Comparison of ENCODE assay signal across 1 cellular context in the genomic region with DNA sequence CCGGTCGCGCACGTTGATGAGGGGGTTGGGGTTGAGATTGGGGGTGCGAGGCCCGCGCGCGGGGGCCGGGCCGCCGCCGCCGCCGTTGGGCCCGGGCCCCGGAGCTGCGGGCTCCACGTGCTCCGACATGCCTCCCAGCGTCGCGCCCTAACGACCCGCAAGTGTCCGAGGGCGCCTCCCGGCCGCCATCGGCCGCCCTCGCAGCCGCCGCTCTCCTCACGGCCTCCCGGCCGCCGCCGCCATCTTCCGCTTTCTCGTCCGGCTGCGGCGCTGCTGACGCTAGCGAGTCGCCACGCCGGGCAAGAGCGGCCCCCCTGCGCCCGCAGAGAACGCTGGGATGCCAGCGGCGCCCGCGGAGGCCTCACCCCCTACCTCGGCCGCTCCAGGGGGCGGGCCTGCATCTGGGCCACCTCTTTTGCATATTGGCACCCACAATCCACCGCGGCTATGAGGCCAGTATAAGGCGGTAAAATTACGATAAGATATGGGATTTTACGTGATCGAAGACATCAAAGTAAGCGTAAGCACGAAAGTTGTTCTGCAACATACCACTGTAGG.
TF ChIP-seq lines count a peak whose summit lies in the region.

A gene (minus strand): TSS at position 256 of the 558 bp plus-strand sequence. CDS start 127 bp downstream, at position 129.

TF ChIP-seq in K562, 482 proteins besides CTCF, POLR2A, EP300 and RAD21 (continued from another document and continues in another):
- TF ChIP-seq, protein P1, sequence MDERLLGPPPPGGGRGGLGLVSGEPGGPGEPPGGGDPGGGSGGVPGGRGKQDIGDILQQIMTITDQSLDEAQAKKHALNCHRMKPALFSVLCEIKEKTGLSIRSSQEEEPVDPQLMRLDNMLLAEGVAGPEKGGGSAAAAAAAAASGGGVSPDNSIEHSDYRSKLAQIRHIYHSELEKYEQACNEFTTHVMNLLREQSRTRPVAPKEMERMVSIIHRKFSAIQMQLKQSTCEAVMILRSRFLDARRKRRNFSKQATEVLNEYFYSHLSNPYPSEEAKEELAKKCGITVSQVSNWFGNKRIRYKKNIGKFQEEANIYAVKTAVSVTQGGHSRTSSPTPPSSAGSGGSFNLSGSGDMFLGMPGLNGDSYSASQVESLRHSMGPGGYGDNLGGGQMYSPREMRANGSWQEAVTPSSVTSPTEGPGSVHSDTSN (CRISPR knock-in tag; IDR thresholded peaks at IDR 0.05; ENCODE audit: low read depth), result no peak
- TF ChIP-seq, protein P1 (tag; conservative IDR thresholded peaks at IDR 0.05; ENCODE audit: low read depth), result no peak
- TF ChIP-seq GABPB2 (CRISPR knock-in tag; conservative IDR thresholded peaks at IDR 0.05), result no peak
- TF ChIP-seq, protein P2, sequence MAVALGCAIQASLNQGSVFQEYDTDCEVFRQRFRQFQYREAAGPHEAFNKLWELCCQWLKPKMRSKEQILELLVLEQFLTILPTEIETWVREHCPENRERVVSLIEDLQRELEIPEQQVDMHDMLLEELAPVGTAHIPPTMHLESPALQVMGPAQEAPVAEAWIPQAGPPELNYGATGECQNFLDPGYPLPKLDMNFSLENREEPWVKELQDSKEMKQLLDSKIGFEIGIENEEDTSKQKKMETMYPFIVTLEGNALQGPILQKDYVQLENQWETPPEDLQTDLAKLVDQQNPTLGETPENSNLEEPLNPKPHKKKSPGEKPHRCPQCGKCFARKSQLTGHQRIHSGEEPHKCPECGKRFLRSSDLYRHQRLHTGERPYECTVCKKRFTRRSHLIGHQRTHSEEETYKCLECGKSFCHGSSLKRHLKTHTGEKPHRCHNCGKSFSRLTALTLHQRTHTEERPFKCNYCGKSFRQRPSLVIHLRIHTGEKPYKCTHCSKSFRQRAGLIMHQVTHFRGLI (CRISPR knock-in tag; IDR thresholded peaks at IDR 0.05), result no peak
- no peak for TF ChIP-seq NEUROD1 (IDR thresholded peaks at IDR 0.05; ENCODE audit: borderline replicate concordance, low read depth, low read length, partially characterized antibody)
- no peak for TF ChIP-seq ZBTB1 (CRISPR knock-in tag; IDR thresholded peaks at IDR 0.05; ENCODE audit: borderline replicate concordance, low read depth)
- no peak for TF ChIP-seq STAG1 (CRISPR knock-in tag; IDR thresholded peaks at IDR 0.05; ENCODE audit: borderline replicate concordance)
- TF ChIP-seq, protein P3, sequence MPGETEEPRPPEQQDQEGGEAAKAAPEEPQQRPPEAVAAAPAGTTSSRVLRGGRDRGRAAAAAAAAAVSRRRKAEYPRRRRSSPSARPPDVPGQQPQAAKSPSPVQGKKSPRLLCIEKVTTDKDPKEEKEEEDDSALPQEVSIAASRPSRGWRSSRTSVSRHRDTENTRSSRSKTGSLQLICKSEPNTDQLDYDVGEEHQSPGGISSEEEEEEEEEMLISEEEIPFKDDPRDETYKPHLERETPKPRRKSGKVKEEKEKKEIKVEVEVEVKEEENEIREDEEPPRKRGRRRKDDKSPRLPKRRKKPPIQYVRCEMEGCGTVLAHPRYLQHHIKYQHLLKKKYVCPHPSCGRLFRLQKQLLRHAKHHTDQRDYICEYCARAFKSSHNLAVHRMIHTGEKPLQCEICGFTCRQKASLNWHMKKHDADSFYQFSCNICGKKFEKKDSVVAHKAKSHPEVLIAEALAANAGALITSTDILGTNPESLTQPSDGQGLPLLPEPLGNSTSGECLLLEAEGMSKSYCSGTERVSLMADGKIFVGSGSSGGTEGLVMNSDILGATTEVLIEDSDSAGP (CRISPR knock-in tag; IDR thresholded peaks at IDR 0.05), result no peak
- TF ChIP-seq ZNF766 (CRISPR knock-in tag; conservative IDR thresholded peaks at IDR 0.05), result no peak
- TF ChIP-seq MIER1 (IDR thresholded peaks at IDR 0.05; ENCODE audit: low read depth), result no peak
- no peak for TF ChIP-seq SRSF7 (optimal IDR thresholded peaks at IDR 0.05; ENCODE audit: low read depth, low read length)
- peak; percentile 94 for TF ChIP-seq ZNF143 (CRISPR knock-in tag; IDR thresholded peaks at IDR 0.05)
- TF ChIP-seq NELFE (IDR thresholded peaks at IDR 0.05; ENCODE audit: insufficient read depth, insufficient read length), result no peak
- TF ChIP-seq MYNN (IDR thresholded peaks at IDR 0.05), result no peak
- no peak for TF ChIP-seq MYNN (CRISPR knock-in tag; IDR thresholded peaks at IDR 0.05)
- no peak for TF ChIP-seq ZNF586 (CRISPR knock-in tag; conservative IDR thresholded peaks at IDR 0.05)
- no peak for TF ChIP-seq SREBF1 (IDR thresholded peaks at IDR 0.05; ENCODE audit: borderline replicate concordance, low read depth, low read length)
- TF ChIP-seq BCL6 (CRISPR knock-in tag; IDR thresholded peaks at IDR 0.05), result no peak
- TF ChIP-seq HDAC1 (IDR thresholded peaks at IDR 0.05), result no peak
- TF ChIP-seq ZFP30 (CRISPR knock-in tag; IDR thresholded peaks at IDR 0.05; ENCODE audit: borderline replicate concordance), result no peak
- TF ChIP-seq TAL1 (IDR thresholded peaks at IDR 0.05), result no peak
- no peak for TF ChIP-seq ZNF57 (CRISPR knock-in tag; IDR thresholded peaks at IDR 0.05)
- TF ChIP-seq CHD2 (IDR thresholded peaks at IDR 0.05; ENCODE audit: low read depth, low read length), result no peak
- no peak for TF ChIP-seq HEY1 (CRISPR knock-in tag; IDR thresholded peaks at IDR 0.05; ENCODE audit: borderline replicate concordance)
- no peak for TF ChIP-seq GTF2A2 (tag; IDR thresholded peaks at IDR 0.05)
- 0 out of 2 replicates have a peak, but pooled peaks have one; percentile 10 for TF ChIP-seq KAT7 (CRISPR knock-in tag; IDR thresholded peaks at IDR 0.05; ENCODE audit: borderline replicate concordance)
- no peak for TF ChIP-seq CAMTA2 (CRISPR knock-in tag; conservative IDR thresholded peaks at IDR 0.05)
- TF ChIP-seq, protein P4, sequence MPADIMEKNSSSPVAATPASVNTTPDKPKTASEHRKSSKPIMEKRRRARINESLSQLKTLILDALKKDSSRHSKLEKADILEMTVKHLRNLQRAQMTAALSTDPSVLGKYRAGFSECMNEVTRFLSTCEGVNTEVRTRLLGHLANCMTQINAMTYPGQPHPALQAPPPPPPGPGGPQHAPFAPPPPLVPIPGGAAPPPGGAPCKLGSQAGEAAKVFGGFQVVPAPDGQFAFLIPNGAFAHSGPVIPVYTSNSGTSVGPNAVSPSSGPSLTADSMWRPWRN (IDR thresholded peaks at IDR 0.05; ENCODE audit: low read depth), result no peak
- no peak for TF ChIP-seq KAT8 (IDR thresholded peaks at IDR 0.05; ENCODE audit: low read depth)
- no peak for TF ChIP-seq CSDE1 (IDR thresholded peaks at IDR 0.05)
- TF ChIP-seq POLR2AphosphoS2 (IDR thresholded peaks at IDR 0.05; ENCODE audit: low read length), result no peak
- no peak for TF ChIP-seq CEBPG (CRISPR knock-in tag; IDR thresholded peaks at IDR 0.05)
- TF ChIP-seq CEBPG (tag; conservative IDR thresholded peaks at IDR 0.05 in 1 of 2, IDR thresholded peaks at IDR 0.05 in 1 of 2), result no peak
- TF ChIP-seq, protein P5, sequence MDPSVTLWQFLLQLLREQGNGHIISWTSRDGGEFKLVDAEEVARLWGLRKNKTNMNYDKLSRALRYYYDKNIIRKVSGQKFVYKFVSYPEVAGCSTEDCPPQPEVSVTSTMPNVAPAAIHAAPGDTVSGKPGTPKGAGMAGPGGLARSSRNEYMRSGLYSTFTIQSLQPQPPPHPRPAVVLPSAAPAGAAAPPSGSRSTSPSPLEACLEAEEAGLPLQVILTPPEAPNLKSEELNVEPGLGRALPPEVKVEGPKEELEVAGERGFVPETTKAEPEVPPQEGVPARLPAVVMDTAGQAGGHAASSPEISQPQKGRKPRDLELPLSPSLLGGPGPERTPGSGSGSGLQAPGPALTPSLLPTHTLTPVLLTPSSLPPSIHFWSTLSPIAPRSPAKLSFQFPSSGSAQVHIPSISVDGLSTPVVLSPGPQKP (CRISPR knock-in tag; IDR thresholded peaks at IDR 0.05), result no peak
- TF ChIP-seq, protein P6, sequence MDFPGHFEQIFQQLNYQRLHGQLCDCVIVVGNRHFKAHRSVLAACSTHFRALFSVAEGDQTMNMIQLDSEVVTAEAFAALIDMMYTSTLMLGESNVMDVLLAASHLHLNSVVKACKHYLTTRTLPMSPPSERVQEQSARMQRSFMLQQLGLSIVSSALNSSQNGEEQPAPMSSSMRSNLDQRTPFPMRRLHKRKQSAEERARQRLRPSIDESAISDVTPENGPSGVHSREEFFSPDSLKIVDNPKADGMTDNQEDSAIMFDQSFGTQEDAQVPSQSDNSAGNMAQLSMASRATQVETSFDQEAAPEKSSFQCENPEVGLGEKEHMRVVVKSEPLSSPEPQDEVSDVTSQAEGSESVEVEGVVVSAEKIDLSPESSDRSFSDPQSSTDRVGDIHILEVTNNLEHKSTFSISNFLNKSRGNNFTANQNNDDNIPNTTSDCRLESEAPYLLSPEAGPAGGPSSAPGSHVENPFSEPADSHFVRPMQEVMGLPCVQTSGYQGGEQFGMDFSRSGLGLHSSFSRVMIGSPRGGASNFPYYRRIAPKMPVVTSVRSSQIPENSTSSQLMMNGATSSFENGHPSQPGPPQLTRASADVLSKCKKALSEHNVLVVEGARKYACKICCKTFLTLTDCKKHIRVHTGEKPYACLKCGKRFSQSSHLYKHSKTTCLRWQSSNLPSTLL (IDR thresholded peaks at IDR 0.05), result no peak
- no peak for TF ChIP-seq TAF15 (IDR thresholded peaks at IDR 0.05; ENCODE audit: low read depth, low read length)
- TF ChIP-seq KDM4B (IDR thresholded peaks at IDR 0.05; ENCODE audit: borderline replicate concordance in 2 of 2, low read depth in 1 of 2), result peak in 1 of 2 experiments; percentile 59; a peak in 1 of 4 replicates
- TF ChIP-seq ZNF175 (CRISPR knock-in tag; IDR thresholded peaks at IDR 0.05; ENCODE audit: low read depth), result no peak
- TF ChIP-seq ARNT (IDR thresholded peaks at IDR 0.05), result no peak
- TF ChIP-seq ZNF347 (CRISPR knock-in tag; IDR thresholded peaks at IDR 0.05; ENCODE audit: low read depth), result no peak
- TF ChIP-seq DPF2 (IDR thresholded peaks at IDR 0.05), result no peak
- peak; percentile 96 for TF ChIP-seq POLR2G (IDR thresholded peaks at IDR 0.05; ENCODE audit: low read depth, low read length)
- no peak for TF ChIP-seq ZNF23 (CRISPR knock-in tag; IDR thresholded peaks at IDR 0.05)
- TF ChIP-seq E2F3 (CRISPR knock-in tag; IDR thresholded peaks at IDR 0.05), result no peak
- TF ChIP-seq BCOR (IDR thresholded peaks at IDR 0.05), result no peak
- TF ChIP-seq NBN (IDR thresholded peaks at IDR 0.05; ENCODE audit: low read depth), result no peak
- TF ChIP-seq, protein P7, sequence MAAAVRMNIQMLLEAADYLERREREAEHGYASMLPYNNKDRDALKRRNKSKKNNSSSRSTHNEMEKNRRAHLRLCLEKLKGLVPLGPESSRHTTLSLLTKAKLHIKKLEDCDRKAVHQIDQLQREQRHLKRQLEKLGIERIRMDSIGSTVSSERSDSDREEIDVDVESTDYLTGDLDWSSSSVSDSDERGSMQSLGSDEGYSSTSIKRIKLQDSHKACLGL (CRISPR knock-in tag; IDR thresholded peaks at IDR 0.05; ENCODE audit: borderline replicate concordance, poor library complexity, severe bottlenecking), result no peak
- TF ChIP-seq TBP (optimal IDR thresholded peaks at IDR 0.05; ENCODE audit: low read depth, low read length), result no peak
- no peak for TF ChIP-seq ZBED1 (IDR thresholded peaks at IDR 0.05)
- TF ChIP-seq, protein P8, sequence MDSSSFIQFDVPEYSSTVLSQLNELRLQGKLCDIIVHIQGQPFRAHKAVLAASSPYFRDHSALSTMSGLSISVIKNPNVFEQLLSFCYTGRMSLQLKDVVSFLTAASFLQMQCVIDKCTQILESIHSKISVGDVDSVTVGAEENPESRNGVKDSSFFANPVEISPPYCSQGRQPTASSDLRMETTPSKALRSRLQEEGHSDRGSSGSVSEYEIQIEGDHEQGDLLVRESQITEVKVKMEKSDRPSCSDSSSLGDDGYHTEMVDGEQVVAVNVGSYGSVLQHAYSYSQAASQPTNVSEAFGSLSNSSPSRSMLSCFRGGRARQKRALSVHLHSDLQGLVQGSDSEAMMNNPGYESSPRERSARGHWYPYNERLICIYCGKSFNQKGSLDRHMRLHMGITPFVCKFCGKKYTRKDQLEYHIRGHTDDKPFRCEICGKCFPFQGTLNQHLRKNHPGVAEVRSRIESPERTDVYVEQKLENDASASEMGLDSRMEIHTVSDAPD (CRISPR knock-in tag; IDR thresholded peaks at IDR 0.05), result no peak
- TF ChIP-seq, protein P9, sequence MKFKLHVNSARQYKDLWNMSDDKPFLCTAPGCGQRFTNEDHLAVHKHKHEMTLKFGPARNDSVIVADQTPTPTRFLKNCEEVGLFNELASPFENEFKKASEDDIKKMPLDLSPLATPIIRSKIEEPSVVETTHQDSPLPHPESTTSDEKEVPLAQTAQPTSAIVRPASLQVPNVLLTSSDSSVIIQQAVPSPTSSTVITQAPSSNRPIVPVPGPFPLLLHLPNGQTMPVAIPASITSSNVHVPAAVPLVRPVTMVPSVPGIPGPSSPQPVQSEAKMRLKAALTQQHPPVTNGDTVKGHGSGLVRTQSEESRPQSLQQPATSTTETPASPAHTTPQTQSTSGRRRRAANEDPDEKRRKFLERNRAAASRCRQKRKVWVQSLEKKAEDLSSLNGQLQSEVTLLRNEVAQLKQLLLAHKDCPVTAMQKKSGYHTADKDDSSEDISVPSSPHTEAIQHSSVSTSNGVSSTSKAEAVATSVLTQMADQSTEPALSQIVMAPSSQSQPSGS (CRISPR knock-in tag; IDR thresholded peaks at IDR 0.05), result no peak
- TF ChIP-seq ZNF133 (CRISPR knock-in tag; IDR thresholded peaks at IDR 0.05), result no peak
- no peak for TF ChIP-seq MCM3 (IDR thresholded peaks at IDR 0.05)
- TF ChIP-seq, protein P10, sequence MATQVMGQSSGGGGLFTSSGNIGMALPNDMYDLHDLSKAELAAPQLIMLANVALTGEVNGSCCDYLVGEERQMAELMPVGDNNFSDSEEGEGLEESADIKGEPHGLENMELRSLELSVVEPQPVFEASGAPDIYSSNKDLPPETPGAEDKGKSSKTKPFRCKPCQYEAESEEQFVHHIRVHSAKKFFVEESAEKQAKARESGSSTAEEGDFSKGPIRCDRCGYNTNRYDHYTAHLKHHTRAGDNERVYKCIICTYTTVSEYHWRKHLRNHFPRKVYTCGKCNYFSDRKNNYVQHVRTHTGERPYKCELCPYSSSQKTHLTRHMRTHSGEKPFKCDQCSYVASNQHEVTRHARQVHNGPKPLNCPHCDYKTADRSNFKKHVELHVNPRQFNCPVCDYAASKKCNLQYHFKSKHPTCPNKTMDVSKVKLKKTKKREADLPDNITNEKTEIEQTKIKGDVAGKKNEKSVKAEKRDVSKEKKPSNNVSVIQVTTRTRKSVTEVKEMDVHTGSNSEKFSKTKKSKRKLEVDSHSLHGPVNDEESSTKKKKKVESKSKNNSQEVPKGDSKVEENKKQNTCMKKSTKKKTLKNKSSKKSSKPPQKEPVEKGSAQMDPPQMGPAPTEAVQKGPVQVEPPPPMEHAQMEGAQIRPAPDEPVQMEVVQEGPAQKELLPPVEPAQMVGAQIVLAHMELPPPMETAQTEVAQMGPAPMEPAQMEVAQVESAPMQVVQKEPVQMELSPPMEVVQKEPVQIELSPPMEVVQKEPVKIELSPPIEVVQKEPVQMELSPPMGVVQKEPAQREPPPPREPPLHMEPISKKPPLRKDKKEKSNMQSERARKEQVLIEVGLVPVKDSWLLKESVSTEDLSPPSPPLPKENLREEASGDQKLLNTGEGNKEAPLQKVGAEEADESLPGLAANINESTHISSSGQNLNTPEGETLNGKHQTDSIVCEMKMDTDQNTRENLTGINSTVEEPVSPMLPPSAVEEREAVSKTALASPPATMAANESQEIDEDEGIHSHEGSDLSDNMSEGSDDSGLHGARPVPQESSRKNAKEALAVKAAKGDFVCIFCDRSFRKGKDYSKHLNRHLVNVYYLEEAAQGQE (CRISPR knock-in tag; IDR thresholded peaks at IDR 0.05; ENCODE audit: low read depth), result no peak
